8 cellular contexts compared by ENCODE assay signal in genomic region chr16:66551788-66552287, GRCh38. TPM values are rescaled to one million over a fixed set of nuclear protein-coding genes. Genes with fewer than 3 reads are reported as not detected.
DNase-seq lines count a peak whose midpoint lies in the region; ATAC-seq, FAIRE-seq and TF ChIP-seq lines count a peak whose summit lies in the region.

No MANE protein-coding gene starts in this region.

- H3K27ac ChIP-seq in A549 (peak overlapping the region; percentile 90 to 91), GM23248 (peak overlapping the region; percentile 69), thyroid gland (peak overlapping the region; percentile 92 to 97 (median 94))

- POLR2A ChIA-PET in A549 (lab: Yijun Ruan, JAX) = interaction anchor here (1.0 to 1.7 kb wide), 8 partner anchors 11 to 145 kb away, joined by 3 to 13 read pairs (median 7); partner anchors contain the start of gene CMTM3

- no peak for TF ChIP-seq POLR2A in A549 (IDR thresholded peaks at IDR 0.05; ENCODE audit: low read length)
- no peak for TF ChIP-seq POLR2A in thyroid gland (IDR thresholded peaks at IDR 0.05)

- TF ChIP-seq EP300 in A549 (IDR thresholded peaks at IDR 0.05) = no peak

- H3K9me3 ChIP-seq in A549 (no peaks in the 10 kb centered on the region), GM23248 (ENCODE audit: low read depth) (no peaks in the 10 kb centered on the region), thyroid gland (no peaks in the 10 kb centered on the region)

- ATAC-seq in A549 = peak in 1 of 2 experiments; percentile 2; a peak in 2 of 6 replicates
- peak; percentile 7 for ATAC-seq in activated T-helper 17 cell treated with anti-CD3 and anti-CD28 coated beads, Interleukin-2, amount 50 U/mL, for 72 hours (replicated peaks)

- in situ Hi-C loops in GM23248 (cut with MboI) = no loop called here

- peak overlapping the region; percentile 97 for H2AFZ ChIP-seq in GM23248

- peaks cover 66% of the 10 kb centered on the region for H3K4me1 Mint-ChIP-seq in activated T-helper 17 cell treated with anti-CD3 and anti-CD28 coated beads, Interleukin-2, amount 50 U/mL, for 72 hours

- H3K27me3 ChIP-seq in GM23248 (replicated peaks; ENCODE audit: insufficient read depth) (no peaks in the 10 kb centered on the region), kidney epithelial cell (ENCODE audit: control insufficient read depth, insufficient read depth, low read length) (no peaks in the 10 kb centered on the region), thyroid gland (no peaks in the 10 kb centered on the region)

- H3K9me2 ChIP-seq in GM23248 (ENCODE audit: insufficient read depth) = no peaks in the 10 kb centered on the region

- H3K4me3 ChIP-seq in A549 = peak overlapping the region; percentile 51
- peak overlapping the region; percentile 78 for H3K4me3 ChIP-seq in GM23248
- peak overlapping the region; percentile 40 for H3K4me3 ChIP-seq in kidney epithelial cell (ENCODE audit: low read depth, low read length)
- H3K4me3 ChIP-seq in thyroid gland (replicated peaks in 1 of 3) = peak overlapping the region in 2 of 3 donors; percentile 51 to 53

- no peaks in the 10 kb centered on the region for H3K36me3 ChIP-seq in GM23248 (ENCODE audit: low read depth)
- no peaks in the 10 kb centered on the region for H3K36me3 ChIP-seq in kidney epithelial cell (ENCODE audit: control insufficient read depth, insufficient read depth, low read length)
- no peaks in the 10 kb centered on the region for H3K36me3 ChIP-seq in thyroid gland

- peak overlapping the region; percentile 87 for H3K9ac ChIP-seq in GM23248

- CTCF ChIA-PET in A549 (lab: Yijun Ruan, JAX) = interaction anchor here (1.2 to 5.4 kb wide), 10 partner anchors 9 to 145 kb away, joined by 3 to 26 read pairs (median 5); partner anchors contain the start of gene CMTM1

- H3K4me3 Mint-ChIP-seq in activated T-helper 17 cell treated with anti-CD3 and anti-CD28 coated beads, Interleukin-2, amount 50 U/mL, for 72 hours = peak overlapping the region; percentile 97

- no peak for TF ChIP-seq RAD21 in A549 (conservative IDR thresholded peaks at IDR 0.05 in 1 of 2, IDR thresholded peaks at IDR 0.05 in 1 of 2)

- peak overlapping the region; percentile 99 for H3K27ac Mint-ChIP-seq in activated T-helper 17 cell treated with anti-CD3 and anti-CD28 coated beads, Interleukin-2, amount 50 U/mL, for 72 hours

- TF ChIP-seq CTCF in A549 (IDR thresholded peaks at IDR 0.05) (no peak), kidney epithelial cell (IDR thresholded peaks at IDR 0.05; ENCODE audit: insufficient read depth, low read length, poor library complexity, severe bottlenecking) (no peak), thyroid gland (IDR thresholded peaks at IDR 0.05) (no peak)

- no peak for FAIRE-seq in A549 (lab: Jason Lieb, UNC)

- H3K4me1 ChIP-seq in A549 (peaks cover 40% of the 10 kb centered on the region), GM23248 (ENCODE audit: insufficient read depth) (peaks cover 30% of the 10 kb centered on the region), thyroid gland (peaks cover 35 to 37% of the 10 kb centered on the region in 2 donors)

- H3K4me2 ChIP-seq in A549 = peak overlapping the region; percentile 92
- peak overlapping the region; percentile 92 for H3K4me2 ChIP-seq in GM23248 (ENCODE audit: unreplicated experiment)

- H3K36me3 Mint-ChIP-seq in activated T-helper 17 cell treated with anti-CD3 and anti-CD28 coated beads, Interleukin-2, amount 50 U/mL, for 72 hours (ENCODE audit: low read depth) = peaks cover 52% of the 10 kb centered on the region

- WGBS in A549 (ENCODE audit: missing lambda C conversion rate) = 43% methylated on average over 8 of the region's 8 CpGs
- WGBS in GM23248 (ENCODE audit: low coverage in 1 of 2, low lambda C conversion rate in 2 of 2, missing lambda C conversion rate in 2 of 2), 2 experiments = 7 to 9% methylated on average over 8 of the region's 8 CpGs
- 49 to 64% methylated on average over 5 to 8 of the region's 8 CpGs for WGBS in thyroid gland, 2 donors

- H3K27me3 Mint-ChIP-seq in activated T-helper 17 cell treated with anti-CD3 and anti-CD28 coated beads, Interleukin-2, amount 50 U/mL, for 72 hours = no peaks in the 10 kb centered on the region

- H3F3A ChIP-seq in GM23248 (ENCODE audit: insufficient read depth) = peaks cover 6% of the 10 kb centered on the region; the same call in 1 of the 2 replicates

- H3K79me2 ChIP-seq in GM23248 (ENCODE audit: insufficient read depth) = peaks cover 42% of the 10 kb centered on the region

- H4K20me1 ChIP-seq in GM23248 (ENCODE audit: insufficient read depth) = no peaks in the 10 kb centered on the region

- intact Hi-C loops in thyroid gland (cut with DNase I) = loop anchor here (5.0 kb wide), 1 partner anchor 35 kb away; no protein-coding TSS in a partner anchor

- peak in 1 of 2 experiments; percentile 12 for DNase-seq in A549 (ENCODE audit: low read depth in 1 of 2, low spot score in 1 of 2)
- DNase-seq in GM23248 = peak; percentile 26
- no peak for DNase-seq in kidney epithelial cell (ENCODE audit: low read depth)
- no peak for DNase-seq in thyroid gland
- DNase-seq in activated CD8-positive, alpha-beta memory T cell treated with anti-CD3 and anti-CD28 coated beads, Interleukin-2, amount 50 U/mL, for 48 hours = no peak
- no peak for DNase-seq in NCI-H1417 treated with DMSO at 0.1 percent for 48 hours (lab: John Stamatoyannopoulos, UW)
- no peak for DNase-seq in GM03348 (ENCODE audit: low spot score)

- no peaks in the 10 kb centered on the region for H3K9me3 Mint-ChIP-seq in activated T-helper 17 cell treated with anti-CD3 and anti-CD28 coated beads, Interleukin-2, amount 50 U/mL, for 72 hours

RNA-seq across cellular contexts. Expression of gene CKLF, which starts 0.5 kb away (rescaled TPM):
- 85.1 and 96.5 TPM in 2 replicates for polyA plus RNA-seq in A549 (2011; rRNA removed)
- polyA plus RNA-seq in A549 (2012; cell fraction: cytosol; rRNA removed) = 134 and 167 TPM in 2 replicates
- 43.2 and 60.1 TPM in 2 replicates for polyA plus RNA-seq in A549 (2012; cell fraction: nucleus; rRNA removed)
- polyA plus RNA-seq in A549 (2017; fragmentation: RNase III; extraction: RNeasy Plus Mini Kit Qiagen cat#74134 plus additional on column Dnase treatment) = 72.8 to 104 TPM (median 87.0 TPM) in 3 replicates
- 20.9 and 23.0 TPM in 2 replicates for polyA minus RNA-seq in A549 (2011; rRNA and poly(A)+ RNA removed)
- 64.2 and 130 TPM in 2 replicates for total RNA-seq in GM23248 (2014; rRNA removed; shearing (Covaris generic))
- polyA plus RNA-seq in GM23248 (2016; fragmentation: Nextera tagmentation; extraction: Ambion mirVana) = 107 and 108 TPM in 2 replicates
- 100 to 1,000 TPM; 117 to 155 TPM for total RNA-seq in activated T-helper 17 cell treated with anti-CD3 and anti-CD28 coated beads, Interleukin-2, amount 50 U/mL, for 72 hours
- 120 and 129 TPM in 2 replicates for total RNA-seq in kidney epithelial cell
- total RNA-seq in thyroid gland = 10 to 100 TPM; 22.1 to 79.4 (median 49.9) TPM

RNA-seq across cellular contexts. Expression of gene TK2, which starts 1.9 kb away (rescaled TPM):
- polyA plus RNA-seq in A549 (2011; rRNA removed) (29.5 and 36.3 TPM in 2 replicates), A549 (2017; fragmentation: RNase III; extraction: RNeasy Plus Mini Kit Qiagen cat#74134 plus additional on column Dnase treatment) (13.5 to 16.2 TPM (median 13.9 TPM) in 3 replicates), GM23248 (2016; fragmentation: Nextera tagmentation; extraction: Ambion mirVana) (27.9 and 28.2 TPM in 2 replicates)
- polyA plus RNA-seq in A549 (2012; cell fraction: cytosol; rRNA removed) = 9.1 and 11.1 TPM in 2 replicates
- polyA plus RNA-seq in A549 (2012; cell fraction: nucleus; rRNA removed) = 11.3 and 15.0 TPM in 2 replicates
- 31.4 and 40.6 TPM in 2 replicates for polyA minus RNA-seq in A549 (2011; rRNA and poly(A)+ RNA removed)
- total RNA-seq in GM23248 (2014; rRNA removed; shearing (Covaris generic)) = 57.5 and 58.8 TPM in 2 replicates
- 1 to 10 TPM; 5.7 to 6.6 TPM for total RNA-seq in activated T-helper 17 cell treated with anti-CD3 and anti-CD28 coated beads, Interleukin-2, amount 50 U/mL, for 72 hours
- total RNA-seq in kidney epithelial cell (25.2 and 25.7 TPM in 2 replicates), thyroid gland (10 to 100 TPM; 31.6 to 55.5 (median 46.6) TPM)

RNA-seq across cellular contexts. Expression of gene CMTM1, which starts 14.4 kb away (rescaled TPM):
- polyA plus RNA-seq in A549 (2011; rRNA removed) (1.1 and 1.3 TPM in 2 replicates), A549 (2017; fragmentation: RNase III; extraction: RNeasy Plus Mini Kit Qiagen cat#74134 plus additional on column Dnase treatment) (1.5 to 2.1 TPM (median 1.9 TPM) in 3 replicates), GM23248 (2016; fragmentation: Nextera tagmentation; extraction: Ambion mirVana) (6.0 and 6.8 TPM in 2 replicates)
- polyA plus RNA-seq in A549 (2012; cell fraction: cytosol; rRNA removed) = 1.9 and 2.7 TPM in 2 replicates
- 1.4 and 1.6 TPM in 2 replicates for polyA plus RNA-seq in A549 (2012; cell fraction: nucleus; rRNA removed)
- polyA minus RNA-seq in A549 (2011; rRNA and poly(A)+ RNA removed) = 1.3 and 2.6 TPM in 2 replicates
- 2.1 and 3.1 TPM in 2 replicates for total RNA-seq in GM23248 (2014; rRNA removed; shearing (Covaris generic))
- 10 to 100 TPM; 15.8 to 15.9 TPM for total RNA-seq in activated T-helper 17 cell treated with anti-CD3 and anti-CD28 coated beads, Interleukin-2, amount 50 U/mL, for 72 hours
- total RNA-seq in kidney epithelial cell (4.3 and 9.0 TPM in 2 replicates), thyroid gland (1 to 10 TPM in 1 of 4 donors, not detected in 3; 3.8 TPM)

RNA-seq across cellular contexts. Expression of gene CMTM2, which starts 27.4 kb away (rescaled TPM):
- polyA plus RNA-seq in A549 (2011; rRNA removed) = 0.09 TPM in 1 of 2 replicates, not detected in the other
- 0.04 TPM in 1 of 2 replicates, not detected in the other for polyA plus RNA-seq in A549 (2012; cell fraction: cytosol; rRNA removed)
- 0.16 and 0.33 TPM in 2 replicates for polyA plus RNA-seq in A549 (2012; cell fraction: nucleus; rRNA removed)
- 0.09 to 0.15 TPM in 2 of 3 replicates, not detected in the other for polyA plus RNA-seq in A549 (2017; fragmentation: RNase III; extraction: RNeasy Plus Mini Kit Qiagen cat#74134 plus additional on column Dnase treatment)
- polyA minus RNA-seq in A549 (2011; rRNA and poly(A)+ RNA removed) = not detected in 2 replicates
- total RNA-seq in GM23248 (2014; rRNA removed; shearing (Covaris generic)) = not detected in 2 replicates
- polyA plus RNA-seq in GM23248 (2016; fragmentation: Nextera tagmentation; extraction: Ambion mirVana) = not detected in 2 replicates
- total RNA-seq in activated T-helper 17 cell treated with anti-CD3 and anti-CD28 coated beads, Interleukin-2, amount 50 U/mL, for 72 hours = 1 to 10 TPM in 1 of 2 donors, under 1 TPM in 1; 0.78 to 1.3 TPM
- 0.54 and 1.4 TPM in 2 replicates for total RNA-seq in kidney epithelial cell
- 1 to 10 TPM in 1 of 4 donors, under 1 TPM in 1, not detected in 2; 0.67 to 1.1 TPM for total RNA-seq in thyroid gland

RNA-seq across cellular contexts. Expression of gene CMTM3, which starts 52.7 kb away (rescaled TPM):
- polyA plus RNA-seq in A549 (2011; rRNA removed) (33.9 and 36.1 TPM in 2 replicates), A549 (2017; fragmentation: RNase III; extraction: RNeasy Plus Mini Kit Qiagen cat#74134 plus additional on column Dnase treatment) (36.0 to 45.9 TPM (median 37.2 TPM) in 3 replicates), GM23248 (2016; fragmentation: Nextera tagmentation; extraction: Ambion mirVana) (43.9 and 47.0 TPM in 2 replicates)
- 56.7 and 77.4 TPM in 2 replicates for polyA plus RNA-seq in A549 (2012; cell fraction: cytosol; rRNA removed)
- 64.2 and 71.5 TPM in 2 replicates for polyA plus RNA-seq in A549 (2012; cell fraction: nucleus; rRNA removed)
- 44.8 and 46.3 TPM in 2 replicates for polyA minus RNA-seq in A549 (2011; rRNA and poly(A)+ RNA removed)
- total RNA-seq in GM23248 (2014; rRNA removed; shearing (Covaris generic)) = 21.9 and 32.6 TPM in 2 replicates
- total RNA-seq in activated T-helper 17 cell treated with anti-CD3 and anti-CD28 coated beads, Interleukin-2, amount 50 U/mL, for 72 hours = 10 to 100 TPM; 46.7 to 64.1 TPM
- total RNA-seq in kidney epithelial cell (244 and 292 TPM in 2 replicates), thyroid gland (10 to 100 TPM in 3 of 4 donors, 1 to 10 TPM in 1; 5.9 to 32.0 (median 21.3) TPM)
